ENCODE assay signal across 32 cellular contexts in the genomic region with DNA sequence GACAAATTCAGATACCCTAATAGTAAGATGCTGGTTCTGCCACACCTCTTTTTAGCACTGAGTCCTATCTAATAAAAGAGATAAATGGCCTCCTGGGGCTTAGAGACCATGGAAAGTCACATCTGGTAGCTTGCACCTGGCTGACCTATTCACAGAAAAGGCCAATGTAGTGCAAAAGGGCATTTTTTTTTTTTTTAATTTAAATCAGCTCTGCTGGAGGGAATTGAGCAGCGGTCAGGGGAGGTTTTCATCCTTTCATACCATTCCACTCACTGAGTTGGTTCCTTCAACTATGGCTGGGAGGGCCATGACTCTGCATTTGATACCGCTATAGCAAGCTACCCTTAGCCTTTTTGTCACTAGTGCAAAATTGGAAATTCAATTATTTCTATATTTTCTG. TPM values are rescaled to one million over a fixed set of nuclear protein-coding genes. Genes with fewer than 3 reads are reported as not detected.
"Had no signal": no experiment of that assay in that cellular context is flagged by ENCODE, and none has a peak within 500 bp of the region (broad histone marks: within the 10 kb centered on the region; RNA-seq: fewer than 3 reads in every experiment).

No MANE protein-coding gene starts in this region.

- H3K27me3 ChIP-seq: colonic mucosa, esophagus muscularis mucosa, foreskin keratinocyte, gastroesophageal sphincter, hepatocyte, ovary, sigmoid colon, stomach, testis, tibial artery, upper lobe of left lung had no signal

- H3K4me1 ChIP-seq: colonic mucosa, foreskin keratinocyte, gastroesophageal sphincter, heart left ventricle, psoas muscle, testis, tibial artery, upper lobe of left lung had no signal

- H3K79me2 ChIP-seq: hepatocyte had no signal

- H3K27ac ChIP-seq: colonic mucosa, esophagus muscularis mucosa, foreskin keratinocyte, gastroesophageal sphincter, heart left ventricle, ovary, psoas muscle, sigmoid colon, stomach, testis, tibial artery, upper lobe of left lung had no signal

- H3K9me3 ChIP-seq: colonic mucosa, esophagus muscularis mucosa, gastroesophageal sphincter, heart left ventricle, ovary, psoas muscle, sigmoid colon, stomach, testis, tibial artery, upper lobe of left lung had no signal

- H3K9me3 Mint-ChIP-seq: dendritic cell treated with granulocyte-macrophage colony-stimulating factor and Interleukin-4, amounts not matched to agents 40 ng/mL and 50 ng/mL, for 4 days; memory B cell; nephron progenitor cell had no signal

- H3K27me3 Mint-ChIP-seq: dendritic cell treated with granulocyte-macrophage colony-stimulating factor and Interleukin-4, amounts not matched to agents 40 ng/mL and 50 ng/mL, for 4 days; memory B cell had no signal

- ATAC-seq: foreskin keratinocyte; gastroesophageal sphincter; heart left ventricle; left lobe of liver; naive thymus-derived CD8-positive, alpha-beta T cell; psoas muscle; right cardiac atrium; stimulated activated effector memory CD8-positive, alpha-beta T cell treated with anti-CD3 and anti-CD28 coated beads, Interleukin-12 subunit alpha, Interleukin-12 subunit beta, amount 100 ng/mL, for 72 hours had no signal

- H2AFZ ChIP-seq: hepatocyte had no signal

- H3K4me3 ChIP-seq: colonic mucosa, esophagus muscularis mucosa, gastroesophageal sphincter, heart left ventricle, hepatocyte, lung, ovary, psoas muscle, sigmoid colon, stomach, testis, tibial artery, upper lobe of left lung had no signal

- DNase-seq: colonic mucosa; effector memory CD4-positive, alpha-beta T cell; foreskin keratinocyte; heart left ventricle; kidney; naive thymus-derived CD8-positive, alpha-beta T cell; nephron progenitor cell; occipital lobe; ovary; posterior cingulate gyrus; psoas muscle; right cardiac atrium; sigmoid colon; stimulated activated CD4-positive, alpha-beta T cell treated with anti-CD3 and anti-CD28 coated beads, Interleukin-2, amount 100 ng/mL, for 24 hours; stimulated activated CD4-positive, alpha-beta T cell treated with anti-CD3 and anti-CD28 coated beads, Interleukin-4, amount 100 ng/mL, for 24 hours; stimulated activated naive CD4-positive, alpha-beta T cell treated with Interleukin-2 at 50 U/mL for 16 hours; stomach; testis; tibial artery; upper lobe of left lung had no signal

- H3K4me1 Mint-ChIP-seq: memory B cell; naive thymus-derived CD8-positive, alpha-beta T cell; nephron progenitor cell; stimulated activated effector memory CD8-positive, alpha-beta T cell treated with anti-CD3 and anti-CD28 coated beads, Interleukin-12 subunit alpha, Interleukin-12 subunit beta, amount 100 ng/mL, for 72 hours had no signal

- H3K4me2 ChIP-seq: hepatocyte had no signal

- H3K36me3 ChIP-seq: colonic mucosa, esophagus muscularis mucosa, gastroesophageal sphincter, heart left ventricle, ovary, sigmoid colon, stomach, tibial artery, upper lobe of left lung had no signal

- H3K27ac Mint-ChIP-seq: dendritic cell treated with granulocyte-macrophage colony-stimulating factor and Interleukin-4, amounts not matched to agents 40 ng/mL and 50 ng/mL, for 4 days; memory B cell; naive thymus-derived CD8-positive, alpha-beta T cell; nephron progenitor cell; stimulated activated effector memory CD8-positive, alpha-beta T cell treated with anti-CD3 and anti-CD28 coated beads, Interleukin-12 subunit alpha, Interleukin-12 subunit beta, amount 100 ng/mL, for 72 hours had no signal

- H3K36me3 Mint-ChIP-seq: memory B cell; naive thymus-derived CD8-positive, alpha-beta T cell; stimulated activated effector memory CD8-positive, alpha-beta T cell treated with anti-CD3 and anti-CD28 coated beads, Interleukin-12 subunit alpha, Interleukin-12 subunit beta, amount 100 ng/mL, for 72 hours had no signal

- H3K4me3 Mint-ChIP-seq: dendritic cell treated with granulocyte-macrophage colony-stimulating factor and Interleukin-4, amounts not matched to agents 40 ng/mL and 50 ng/mL, for 4 days; memory B cell; naive thymus-derived CD8-positive, alpha-beta T cell; nephron progenitor cell; stimulated activated effector memory CD8-positive, alpha-beta T cell treated with anti-CD3 and anti-CD28 coated beads, Interleukin-12 subunit alpha, Interleukin-12 subunit beta, amount 100 ng/mL, for 72 hours had no signal

RNA-seq across cellular contexts. Expression of a gene that starts 20.1 kb away (rescaled TPM):
- total RNA-seq: endothelial cell of umbilical vein; foreskin keratinocyte; heart left ventricle; left lobe of liver; liver; naive thymus-derived CD8-positive, alpha-beta T cell; renal cortical epithelial cell; right cardiac atrium; subcutaneous adipose tissue had no signal
